Comparison of ENCODE assay signal across 1 cellular context in genomic region chr11:65720237-65720934, GRCh38.
TF ChIP-seq lines count a peak whose summit lies in the region.

Gene RNASEH2C (minus strand): TSS chr11:65720798. CDS start chr11:65720758, 40 bp downstream.

TF ChIP-seq in HepG2, 621 proteins besides CTCF, POLR2A, EP300 and RAD21 (continued from another document and continues in another):
- TF ChIP-seq, protein P1, sequence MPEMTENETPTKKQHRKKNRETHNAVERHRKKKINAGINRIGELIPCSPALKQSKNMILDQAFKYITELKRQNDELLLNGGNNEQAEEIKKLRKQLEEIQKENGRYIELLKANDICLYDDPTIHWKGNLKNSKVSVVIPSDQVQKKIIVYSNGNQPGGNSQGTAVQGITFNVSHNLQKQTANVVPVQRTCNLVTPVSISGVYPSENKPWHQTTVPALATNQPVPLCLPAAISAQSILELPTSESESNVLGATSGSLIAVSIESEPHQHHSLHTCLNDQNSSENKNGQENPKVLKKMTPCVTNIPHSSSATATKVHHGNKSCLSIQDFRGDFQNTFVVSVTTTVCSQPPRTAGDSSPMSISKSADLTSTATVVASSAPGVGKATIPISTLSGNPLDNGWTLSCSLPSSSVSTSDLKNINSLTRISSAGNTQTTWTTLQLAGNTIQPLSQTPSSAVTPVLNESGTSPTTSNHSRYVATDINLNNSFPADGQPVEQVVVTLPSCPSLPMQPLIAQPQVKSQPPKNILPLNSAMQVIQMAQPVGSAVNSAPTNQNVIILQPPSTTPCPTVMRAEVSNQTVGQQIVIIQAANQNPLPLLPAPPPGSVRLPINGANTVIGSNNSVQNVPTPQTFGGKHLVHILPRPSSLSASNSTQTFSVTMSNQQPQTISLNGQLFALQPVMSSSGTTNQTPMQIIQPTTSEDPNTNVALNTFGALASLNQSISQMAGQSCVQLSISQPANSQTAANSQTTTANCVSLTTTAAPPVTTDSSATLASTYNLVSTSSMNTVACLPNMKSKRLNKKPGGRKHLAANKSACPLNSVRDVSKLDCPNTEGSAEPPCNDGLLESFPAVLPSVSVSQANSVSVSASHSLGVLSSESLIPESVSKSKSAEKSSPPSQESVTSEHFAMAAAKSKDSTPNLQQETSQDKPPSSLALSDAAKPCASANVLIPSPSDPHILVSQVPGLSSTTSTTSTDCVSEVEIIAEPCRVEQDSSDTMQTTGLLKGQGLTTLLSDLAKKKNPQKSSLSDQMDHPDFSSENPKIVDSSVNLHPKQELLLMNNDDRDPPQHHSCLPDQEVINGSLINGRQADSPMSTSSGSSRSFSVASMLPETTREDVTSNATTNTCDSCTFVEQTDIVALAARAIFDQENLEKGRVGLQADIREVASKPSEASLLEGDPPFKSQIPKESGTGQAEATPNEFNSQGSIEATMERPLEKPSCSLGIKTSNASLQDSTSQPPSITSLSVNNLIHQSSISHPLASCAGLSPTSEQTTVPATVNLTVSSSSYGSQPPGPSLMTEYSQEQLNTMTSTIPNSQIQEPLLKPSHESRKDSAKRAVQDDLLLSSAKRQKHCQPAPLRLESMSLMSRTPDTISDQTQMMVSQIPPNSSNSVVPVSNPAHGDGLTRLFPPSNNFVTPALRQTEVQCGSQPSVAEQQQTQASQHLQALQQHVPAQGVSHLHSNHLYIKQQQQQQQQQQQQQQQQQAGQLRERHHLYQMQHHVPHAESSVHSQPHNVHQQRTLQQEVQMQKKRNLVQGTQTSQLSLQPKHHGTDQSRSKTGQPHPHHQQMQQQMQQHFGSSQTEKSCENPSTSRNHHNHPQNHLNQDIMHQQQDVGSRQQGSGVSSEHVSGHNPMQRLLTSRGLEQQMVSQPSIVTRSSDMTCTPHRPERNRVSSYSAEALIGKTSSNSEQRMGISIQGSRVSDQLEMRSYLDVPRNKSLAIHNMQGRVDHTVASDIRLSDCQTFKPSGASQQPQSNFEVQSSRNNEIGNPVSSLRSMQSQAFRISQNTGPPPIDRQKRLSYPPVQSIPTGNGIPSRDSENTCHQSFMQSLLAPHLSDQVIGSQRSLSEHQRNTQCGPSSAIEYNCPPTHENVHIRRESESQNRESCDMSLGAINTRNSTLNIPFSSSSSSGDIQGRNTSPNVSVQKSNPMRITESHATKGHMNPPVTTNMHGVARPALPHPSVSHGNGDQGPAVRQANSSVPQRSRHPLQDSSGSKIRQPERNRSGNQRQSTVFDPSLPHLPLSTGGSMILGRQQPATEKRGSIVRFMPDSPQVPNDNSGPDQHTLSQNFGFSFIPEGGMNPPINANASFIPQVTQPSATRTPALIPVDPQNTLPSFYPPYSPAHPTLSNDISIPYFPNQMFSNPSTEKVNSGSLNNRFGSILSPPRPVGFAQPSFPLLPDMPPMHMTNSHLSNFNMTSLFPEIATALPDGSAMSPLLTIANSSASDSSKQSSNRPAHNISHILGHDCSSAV (CRISPR knock-in tag; IDR thresholded peaks at IDR 0.05; ENCODE audit: borderline replicate concordance): no peak
- TF ChIP-seq ZNF615 (CRISPR knock-in tag; IDR thresholded peaks at IDR 0.05; ENCODE audit: borderline replicate concordance) (no peak), HIC2 (CRISPR knock-in tag; IDR thresholded peaks at IDR 0.05; ENCODE audit: low read depth) (no peak), MXD1 (CRISPR knock-in tag; IDR thresholded peaks at IDR 0.05) (no peak; the same call in 1 of the 2 replicates), ATF7 (IDR thresholded peaks at IDR 0.05) (no peak), ATF7 (CRISPR knock-in tag; IDR thresholded peaks at IDR 0.05) (no peak), SRSF1 (optimal IDR thresholded peaks at IDR 0.05; ENCODE audit: low read depth, low read length) (peak; percentile 57), TP53 (CRISPR knock-in tag; conservative IDR thresholded peaks at IDR 0.05) (no peak), SMARCE1 (IDR thresholded peaks at IDR 0.05; ENCODE audit: borderline replicate concordance) (no peak), ZNF674 (CRISPR knock-in tag; IDR thresholded peaks at IDR 0.05; ENCODE audit: low read depth) (0 out of 2 replicates have a peak, but pooled peaks have one; percentile 67), SAP130 (CRISPR knock-in tag; IDR thresholded peaks at IDR 0.05; ENCODE audit: low read depth) (peak; percentile 89), ZNF570 (CRISPR knock-in tag; IDR thresholded peaks at IDR 0.05; ENCODE audit: borderline replicate concordance) (no peak), HOXA7 (CRISPR knock-in tag; IDR thresholded peaks at IDR 0.05) (no peak), MTA1 (CRISPR knock-in tag; IDR thresholded peaks at IDR 0.05; ENCODE audit: borderline replicate concordance) (no peak; the same call in 1 of the 2 replicates), SIN3A (IDR thresholded peaks at IDR 0.05; ENCODE audit: borderline replicate concordance, low read depth, low read length) (peak; percentile 84; the same call in 1 of the 2 replicates), ZNF253 (CRISPR knock-in tag; IDR thresholded peaks at IDR 0.05; ENCODE audit: borderline replicate concordance) (no peak), ATM (IDR thresholded peaks at IDR 0.05; ENCODE audit: borderline replicate concordance) (no peak), ZSCAN30 (CRISPR knock-in tag; IDR thresholded peaks at IDR 0.05) (no peak), JDP2 (CRISPR knock-in tag; IDR thresholded peaks at IDR 0.05; ENCODE audit: borderline replicate concordance) (no peak), GPBP1L1 (CRISPR knock-in tag; IDR thresholded peaks at IDR 0.05) (no peak), FOSL2 (CRISPR knock-in tag; IDR thresholded peaks at IDR 0.05) (peak; percentile 42), SETDB1 (CRISPR knock-in tag; IDR thresholded peaks at IDR 0.05; ENCODE audit: borderline replicate concordance) (no peak), CBX5 (CRISPR knock-in tag; IDR thresholded peaks at IDR 0.05; ENCODE audit: borderline replicate concordance) (no peak), ZNF496 (CRISPR knock-in tag; IDR thresholded peaks at IDR 0.05; ENCODE audit: insufficient replicate concordance) (no peak), TCF7L2 (IDR thresholded peaks at IDR 0.05; ENCODE audit: low read depth, low read length) (no peak), LBX2 (CRISPR knock-in tag; IDR thresholded peaks at IDR 0.05; ENCODE audit: borderline replicate concordance) (0 out of 2 replicates have a peak, but pooled peaks have one; percentile 51), GMEB2 (CRISPR knock-in tag; IDR thresholded peaks at IDR 0.05; ENCODE audit: low read depth) (no peak), REPIN1 (CRISPR knock-in tag; IDR thresholded peaks at IDR 0.05; ENCODE audit: borderline replicate concordance, low read depth) (peak; percentile 73), ONECUT2 (CRISPR knock-in tag; IDR thresholded peaks at IDR 0.05) (0 out of 2 replicates have a peak, but pooled peaks have one; percentile 12), GPN1 (CRISPR knock-in tag; IDR thresholded peaks at IDR 0.05; ENCODE audit: borderline replicate concordance) (peak; percentile 59; the same call in 1 of the 2 replicates), SRY (CRISPR knock-in tag; IDR thresholded peaks at IDR 0.05) (peak; percentile 77; the same call in 1 of the 2 replicates), MEIS2 (CRISPR knock-in tag; IDR thresholded peaks at IDR 0.05) (no peak), ZMYM4 (CRISPR knock-in tag; IDR thresholded peaks at IDR 0.05) (peak; percentile 49; the same call in 1 of the 2 replicates), SMAD9 (CRISPR knock-in tag; IDR thresholded peaks at IDR 0.05) (0 out of 2 replicates have a peak, but pooled peaks have one; percentile 23), FOXO4 (CRISPR knock-in tag; conservative IDR thresholded peaks at IDR 0.05) (0 out of 2 replicates have a peak, but pooled peaks have one; percentile 76), YY1 (IDR thresholded peaks at IDR 0.05; ENCODE audit: insufficient read depth, insufficient replicate concordance, low read depth, low read length) (peak; percentile 83), JUNB (CRISPR knock-in tag; IDR thresholded peaks at IDR 0.05; ENCODE audit: borderline replicate concordance) (0 out of 2 replicates have a peak, but pooled peaks have one; percentile 43), ZNF761 (CRISPR knock-in tag; conservative IDR thresholded peaks at IDR 0.05) (no peak; the same call in 1 of the 2 replicates)
- TF ChIP-seq, protein P2, sequence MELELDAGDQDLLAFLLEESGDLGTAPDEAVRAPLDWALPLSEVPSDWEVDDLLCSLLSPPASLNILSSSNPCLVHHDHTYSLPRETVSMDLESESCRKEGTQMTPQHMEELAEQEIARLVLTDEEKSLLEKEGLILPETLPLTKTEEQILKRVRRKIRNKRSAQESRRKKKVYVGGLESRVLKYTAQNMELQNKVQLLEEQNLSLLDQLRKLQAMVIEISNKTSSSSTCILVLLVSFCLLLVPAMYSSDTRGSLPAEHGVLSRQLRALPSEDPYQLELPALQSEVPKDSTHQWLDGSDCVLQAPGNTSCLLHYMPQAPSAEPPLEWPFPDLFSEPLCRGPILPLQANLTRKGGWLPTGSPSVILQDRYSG (CRISPR knock-in tag; IDR thresholded peaks at IDR 0.05): no peak
- TF ChIP-seq, protein P3, sequence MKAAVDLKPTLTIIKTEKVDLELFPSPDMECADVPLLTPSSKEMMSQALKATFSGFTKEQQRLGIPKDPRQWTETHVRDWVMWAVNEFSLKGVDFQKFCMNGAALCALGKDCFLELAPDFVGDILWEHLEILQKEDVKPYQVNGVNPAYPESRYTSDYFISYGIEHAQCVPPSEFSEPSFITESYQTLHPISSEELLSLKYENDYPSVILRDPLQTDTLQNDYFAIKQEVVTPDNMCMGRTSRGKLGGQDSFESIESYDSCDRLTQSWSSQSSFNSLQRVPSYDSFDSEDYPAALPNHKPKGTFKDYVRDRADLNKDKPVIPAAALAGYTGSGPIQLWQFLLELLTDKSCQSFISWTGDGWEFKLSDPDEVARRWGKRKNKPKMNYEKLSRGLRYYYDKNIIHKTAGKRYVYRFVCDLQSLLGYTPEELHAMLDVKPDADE (CRISPR knock-in tag; IDR thresholded peaks at IDR 0.05): no peak
- TF ChIP-seq, protein P4, sequence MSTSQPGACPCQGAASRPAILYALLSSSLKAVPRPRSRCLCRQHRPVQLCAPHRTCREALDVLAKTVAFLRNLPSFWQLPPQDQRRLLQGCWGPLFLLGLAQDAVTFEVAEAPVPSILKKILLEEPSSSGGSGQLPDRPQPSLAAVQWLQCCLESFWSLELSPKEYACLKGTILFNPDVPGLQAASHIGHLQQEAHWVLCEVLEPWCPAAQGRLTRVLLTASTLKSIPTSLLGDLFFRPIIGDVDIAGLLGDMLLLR (CRISPR knock-in tag; IDR thresholded peaks at IDR 0.05): no peak; the same call in 1 of the 2 replicates
- TF ChIP-seq, protein P5, sequence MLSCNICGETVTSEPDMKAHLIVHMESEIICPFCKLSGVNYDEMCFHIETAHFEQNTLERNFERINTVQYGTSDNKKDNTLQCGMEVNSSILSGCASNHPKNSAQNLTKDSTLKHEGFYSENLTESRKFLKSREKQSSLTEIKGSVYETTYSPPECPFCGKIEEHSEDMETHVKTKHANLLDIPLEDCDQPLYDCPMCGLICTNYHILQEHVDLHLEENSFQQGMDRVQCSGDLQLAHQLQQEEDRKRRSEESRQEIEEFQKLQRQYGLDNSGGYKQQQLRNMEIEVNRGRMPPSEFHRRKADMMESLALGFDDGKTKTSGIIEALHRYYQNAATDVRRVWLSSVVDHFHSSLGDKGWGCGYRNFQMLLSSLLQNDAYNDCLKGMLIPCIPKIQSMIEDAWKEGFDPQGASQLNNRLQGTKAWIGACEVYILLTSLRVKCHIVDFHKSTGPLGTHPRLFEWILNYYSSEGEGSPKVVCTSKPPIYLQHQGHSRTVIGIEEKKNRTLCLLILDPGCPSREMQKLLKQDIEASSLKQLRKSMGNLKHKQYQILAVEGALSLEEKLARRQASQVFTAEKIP (CRISPR knock-in tag; IDR thresholded peaks at IDR 0.05; ENCODE audit: borderline replicate concordance): no peak
